1 cellular context compared by ENCODE assay signal in genomic region chr19:12610540-12611360, GRCh38.
TF ChIP-seq lines count a peak whose summit lies in the region.

TSS of gene ZNF490 (minus strand) at chr19:12610813. CDS start at chr19:12610680, 133 bp downstream.
TSS of gene ZNF791 (plus strand) at chr19:12610920. CDS start at chr19:12611080, 160 bp downstream.

TF ChIP-seq in HepG2, 621 proteins besides CTCF, POLR2A, EP300 and RAD21 (continued from another document and continues in another):
- no peak for TF ChIP-seq AHDC1 (CRISPR knock-in tag; IDR thresholded peaks at IDR 0.05; ENCODE audit: borderline replicate concordance)
- no peak for TF ChIP-seq ZNF224 (CRISPR knock-in tag; IDR thresholded peaks at IDR 0.05)
- TF ChIP-seq ZNF713 (CRISPR knock-in tag; IDR thresholded peaks at IDR 0.05): no peak
- no peak for TF ChIP-seq ZMYM2 (CRISPR knock-in tag; IDR thresholded peaks at IDR 0.05)
- TF ChIP-seq ZNF629 (CRISPR knock-in tag; conservative IDR thresholded peaks at IDR 0.05): no peak
- no peak for TF ChIP-seq ZNF589 (CRISPR knock-in tag; conservative IDR thresholded peaks at IDR 0.05)
- TF ChIP-seq GZF1 (CRISPR knock-in tag; IDR thresholded peaks at IDR 0.05): no peak; the same call in 1 of the 2 replicates
- peak; percentile 96 for TF ChIP-seq GATAD1 (CRISPR knock-in tag; IDR thresholded peaks at IDR 0.05)
- peak; percentile 71 for TF ChIP-seq ZNF230 (CRISPR knock-in tag; IDR thresholded peaks at IDR 0.05)
- TF ChIP-seq ZNF10 (CRISPR knock-in tag; IDR thresholded peaks at IDR 0.05; ENCODE audit: borderline replicate concordance, low read depth): no peak
- 0 out of 2 replicates have a peak, but pooled peaks have one; percentile 77 for TF ChIP-seq ZFP82 (CRISPR knock-in tag; IDR thresholded peaks at IDR 0.05; ENCODE audit: borderline replicate concordance)
- no peak for TF ChIP-seq FOXJ3 (CRISPR knock-in tag; IDR thresholded peaks at IDR 0.05; ENCODE audit: borderline replicate concordance)
- peak; percentile 60; the same call in 1 of the 2 replicates for TF ChIP-seq DMAP1 (CRISPR knock-in tag; IDR thresholded peaks at IDR 0.05)
- TF ChIP-seq RARG (CRISPR knock-in tag; IDR thresholded peaks at IDR 0.05; ENCODE audit: low read depth): peak; percentile 31; the same call in 1 of the 2 replicates
- 0 out of 2 replicates have a peak, but pooled peaks have one; percentile 29 for TF ChIP-seq MAZ (IDR thresholded peaks at IDR 0.05; ENCODE audit: borderline replicate concordance, low read depth, low read length)
- peak; percentile 60; the same call in 1 of the 2 replicates for TF ChIP-seq MAZ (CRISPR knock-in tag; IDR thresholded peaks at IDR 0.05; ENCODE audit: low read depth)
- peak; percentile 32; the same call in 1 of the 2 replicates for TF ChIP-seq ZNF160 (CRISPR knock-in tag; IDR thresholded peaks at IDR 0.05)
- TF ChIP-seq TBX3 (IDR thresholded peaks at IDR 0.05; ENCODE audit: borderline replicate concordance): no peak
- peak; percentile 94 for TF ChIP-seq CREB1 (IDR thresholded peaks at IDR 0.05)
- peak; percentile 94 for TF ChIP-seq CREB1 (CRISPR knock-in tag; IDR thresholded peaks at IDR 0.05)
- no peak for TF ChIP-seq HIVEP1 (CRISPR knock-in tag; IDR thresholded peaks at IDR 0.05)
- peak; percentile 43; the same call in 1 of the 2 replicates for TF ChIP-seq ZBED4 (CRISPR knock-in tag; IDR thresholded peaks at IDR 0.05; ENCODE audit: borderline replicate concordance)
- TF ChIP-seq MLXIP (CRISPR knock-in tag; IDR thresholded peaks at IDR 0.05; ENCODE audit: borderline replicate concordance): no peak
- TF ChIP-seq GTF2F1 (IDR thresholded peaks at IDR 0.05; ENCODE audit: low read length): peak; percentile 35; the same call in 1 of the 2 replicates
- peak; percentile 99 for TF ChIP-seq RFXAP (CRISPR knock-in tag; IDR thresholded peaks at IDR 0.05; ENCODE audit: borderline replicate concordance)
- no peak for TF ChIP-seq PCBP1 (IDR thresholded peaks at IDR 0.05; ENCODE audit: borderline replicate concordance, low read depth, low read length)
- peak; percentile 92 for TF ChIP-seq ARID4A (CRISPR knock-in tag; IDR thresholded peaks at IDR 0.05; ENCODE audit: borderline replicate concordance)
- peak; percentile 71 for TF ChIP-seq HNRNPLL (IDR thresholded peaks at IDR 0.05; ENCODE audit: low read depth, low read length, poor library complexity, severe bottlenecking)
- TF ChIP-seq HOXA5 (CRISPR knock-in tag; IDR thresholded peaks at IDR 0.05): no peak; the same call in 1 of the 2 replicates
- no peak for TF ChIP-seq AKNA (CRISPR knock-in tag; IDR thresholded peaks at IDR 0.05; ENCODE audit: borderline replicate concordance)
- TF ChIP-seq ZNF816 (CRISPR knock-in tag; IDR thresholded peaks at IDR 0.05; ENCODE audit: borderline replicate concordance): no peak; the same call in none of the 2 replicates
- peak; percentile 81 for TF ChIP-seq POLR2G (IDR thresholded peaks at IDR 0.05; ENCODE audit: low read depth, low read length)
- no peak for TF ChIP-seq ARNT (IDR thresholded peaks at IDR 0.05)
- TF ChIP-seq TERF1 (CRISPR knock-in tag; IDR thresholded peaks at IDR 0.05): no peak
- no peak for TF ChIP-seq PLRG1 (conservative IDR thresholded peaks at IDR 0.05)
- 0 out of 2 replicates have a peak, but pooled peaks have one; percentile 46 for TF ChIP-seq IRX3 (CRISPR knock-in tag; IDR thresholded peaks at IDR 0.05; ENCODE audit: borderline replicate concordance, low read depth)
